In the genomic region with DNA sequence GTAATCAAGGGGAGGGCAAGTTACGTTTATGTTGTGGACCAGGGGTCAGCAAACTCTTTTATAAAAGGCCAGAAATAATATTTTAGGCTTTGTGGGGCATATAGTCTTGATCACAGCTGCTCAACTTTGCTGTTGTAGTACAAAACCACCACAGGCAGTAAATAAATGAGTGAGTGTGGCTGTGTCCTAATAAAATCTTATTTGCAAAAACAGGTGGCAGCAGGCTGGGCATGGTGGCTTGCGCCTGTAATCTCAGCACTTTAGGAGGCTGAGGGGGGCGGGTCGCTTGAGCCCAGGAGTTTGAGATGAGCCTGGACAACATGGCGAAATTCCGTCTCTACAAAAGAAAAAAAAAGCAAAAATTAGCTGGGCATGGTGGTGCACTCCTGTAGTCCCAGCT, we compare ENCODE assay signal across 17 cellular contexts. TPM values are rescaled to one million over a fixed set of nuclear protein-coding genes. Genes with fewer than 3 reads are reported as not detected.
DNase-seq lines count a peak whose midpoint lies in the region; ATAC-seq lines count a peak whose summit lies in the region.
"Had no signal": no experiment of that assay in that cellular context is flagged by ENCODE, and none has a peak within 500 bp of the region (broad histone marks: within the 10 kb centered on the region; RNA-seq: fewer than 3 reads in every experiment).

No MANE protein-coding gene starts in this region.

- H3K9me3 ChIP-seq in SJSA1 (replicated peaks): no peaks in the 10 kb centered on the region

- no peak for ATAC-seq in esophagus mucosa

- DNase-seq in NOMO-1 treated with DMSO at 0.1 percent for 48 hours (lab: John Stamatoyannopoulos, UW; ENCODE audit: unreplicated experiment) (peak; percentile 27), NOMO-1 treated with dmso at 0.1 percent for 144 hours (lab: John Stamatoyannopoulos, UW; ENCODE audit: unreplicated experiment) (no peak), SJSA1 (ENCODE audit: low read depth in 1 of 2, low spot score in 2 of 2) (no peak), mesenteric fat pad (ENCODE audit: low spot score) (peak; percentile 45), NCI-H146 treated with DMSO at 0.1 percent for 48 hours (lab: John Stamatoyannopoulos, UW; ENCODE audit: unreplicated experiment) (no peak), nucleus accumbens (lab: John Stamatoyannopoulos, UW) (no peak)
- no peak for DNase-seq in stimulated activated CD4-positive, alpha-beta T cell treated with anti-CD3 and anti-CD28 coated beads, Interleukin-15, amount 100 ng/mL, for 24 hours
- DNase-seq: 8988T, DMS53, KBM-7, MM.1S, NCI-H1105, NCI-H2029, NCI-H774 had no signal

- no peak overlapping the region for H3K4me3 ChIP-seq in SJSA1
- H3K4me3 ChIP-seq: SK-N-MC had no signal

- peak overlapping the region; percentile 57 for H3K27ac ChIP-seq in SJSA1
- H3K27ac ChIP-seq: C4-2B, SK-N-MC had no signal

- no peaks in the 10 kb centered on the region for H3K36me3 ChIP-seq in SJSA1

- peaks cover 14% of the 10 kb centered on the region for H3K4me1 ChIP-seq in SJSA1 (replicated peaks)

- no peaks in the 10 kb centered on the region for H3K27me3 ChIP-seq in SJSA1 (replicated peaks)

RNA-seq across cellular contexts. Expression of gene NUP160, which starts 57.9 kb away (rescaled TPM):
- total RNA-seq in SJSA1 (2014; rRNA removed; shearing (Covaris generic)): 31.7 and 47.1 TPM in 2 replicates
- 34.2 TPM for total RNA-seq in mesenteric fat pad
- 21.4 TPM for total RNA-seq in esophagus mucosa

Comparison
In these comparisons a context has a peak if more than half of its experiments do, and no peak if none do; other contexts are left out.
1. DNase-seq: peak in NOMO-1 treated with DMSO at 0.1 percent for 48 hours (single experiment) and mesenteric fat pad (single experiment); none in NOMO-1 treated with dmso at 0.1 percent for 144 hours (single experiment), SJSA1 (0 of 2), NCI-H146 treated with DMSO at 0.1 percent for 48 hours (single experiment), nucleus accumbens (0 of 56) and stimulated activated CD4-positive, alpha-beta T cell treated with anti-CD3 and anti-CD28 coated beads, Interleukin-15, amount 100 ng/mL, for 24 hours (single experiment).